Comparison of ENCODE assay signal across 8 cellular contexts in the genomic region with DNA sequence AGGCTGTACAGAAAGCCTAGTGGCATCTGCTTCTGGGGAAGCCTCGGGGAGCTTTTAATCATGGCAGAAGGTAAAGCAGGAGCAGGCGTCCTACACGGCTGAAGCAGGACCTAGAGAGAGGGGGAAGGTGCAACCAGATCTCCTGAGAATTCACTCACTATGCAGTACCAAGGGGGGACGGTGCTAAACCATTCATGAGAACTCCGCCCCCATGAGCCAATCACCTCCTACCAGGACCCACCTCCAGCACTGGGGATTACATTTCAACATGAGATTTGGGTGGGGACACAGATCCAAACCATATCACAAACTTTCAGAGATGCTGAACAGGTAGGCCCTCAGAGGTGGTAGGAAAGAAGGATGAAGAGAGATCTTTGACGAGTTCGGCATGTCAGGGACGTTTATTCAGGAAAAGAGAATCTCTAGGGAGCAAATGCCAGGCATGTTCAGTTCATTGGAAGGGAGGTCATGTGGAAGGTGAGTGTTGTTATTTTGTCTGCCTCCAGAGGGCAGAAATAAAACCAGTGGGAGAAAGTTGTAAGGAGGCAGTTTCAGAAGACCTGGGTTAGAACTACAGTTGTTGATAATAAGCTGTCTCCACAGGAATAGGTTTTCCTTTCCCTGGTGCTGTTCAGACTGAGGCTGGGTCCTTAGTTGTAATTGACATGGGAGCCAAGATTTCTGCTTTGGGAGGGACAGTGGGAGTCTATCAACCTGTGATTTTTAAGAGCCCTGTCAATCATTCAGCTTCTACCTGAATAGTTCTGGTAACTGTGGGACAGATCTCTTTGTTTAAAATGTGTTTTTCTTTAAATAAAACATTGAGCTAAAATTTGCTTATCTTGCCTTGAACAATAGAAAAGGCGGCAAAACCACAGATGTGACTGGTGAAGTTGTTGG. TPM values are rescaled to one million over a fixed set of nuclear protein-coding genes. Genes with fewer than 3 reads are reported as not detected.
DNase-seq lines count a peak whose midpoint lies in the region; ATAC-seq and TF ChIP-seq lines count a peak whose summit lies in the region.

No MANE protein-coding gene starts in this region.

- TF ChIP-seq RAD21 in Ishikawa (IDR thresholded peaks at IDR 0.05; ENCODE audit: low read depth) = peak; percentile 63
- TF ChIP-seq RAD21 in liver (IDR thresholded peaks at IDR 0.05) = peak; percentile 74 to 88

- peak; percentile 30 for DNase-seq in NCI-H510A treated with DMSO at 0.1 percent for 48 hours (lab: John Stamatoyannopoulos, UW)
- no peak for DNase-seq in NCI-H510A (lab: John Stamatoyannopoulos, UW)
- DNase-seq in astrocyte of the hippocampus (ENCODE audit: low read depth, low spot score) = peak; percentile 48
- no peak for DNase-seq in T-helper 9 cell
- DNase-seq in stimulated activated naive CD8-positive, alpha-beta T cell treated with anti-CD3 and anti-CD28 coated beads, Interleukin-15, amount 100 ng/mL, for 72 hours = no peak

- no peak overlapping the region for H3K27ac Mint-ChIP-seq in stimulated activated naive CD8-positive, alpha-beta T cell treated with anti-CD3 and anti-CD28 coated beads, Interleukin-15, amount 100 ng/mL, for 72 hours

- H3K27me3 Mint-ChIP-seq in stimulated activated naive CD8-positive, alpha-beta T cell treated with anti-CD3 and anti-CD28 coated beads, Interleukin-15, amount 100 ng/mL, for 72 hours = peaks cover 8% of the 10 kb centered on the region

- H3K9me3 Mint-ChIP-seq in stimulated activated naive CD8-positive, alpha-beta T cell treated with anti-CD3 and anti-CD28 coated beads, Interleukin-15, amount 100 ng/mL, for 72 hours = no peaks in the 10 kb centered on the region

- peaks cover 14% of the 10 kb centered on the region for H3K4me1 Mint-ChIP-seq in stimulated activated naive CD8-positive, alpha-beta T cell treated with anti-CD3 and anti-CD28 coated beads, Interleukin-15, amount 100 ng/mL, for 72 hours

- H3K4me1 ChIP-seq in liver (ENCODE audit: control insufficient read depth in 4 of 4, insufficient read depth in 4 of 4, low read length in 3 of 4) = peaks cover 0 to 2% (median under 1%) of the 10 kb centered on the region in 4 donors

- no peaks in the 10 kb centered on the region for H3K27me3 ChIP-seq in liver (ENCODE audit: control insufficient read depth in 4 of 4, insufficient read depth in 4 of 4, low read length in 3 of 4)

- TF ChIP-seq EP300 in Ishikawa (IDR thresholded peaks at IDR 0.05; ENCODE audit: borderline replicate concordance) = no peak

- no peak overlapping the region for H3K9ac ChIP-seq in liver (ENCODE audit: low read depth in 1 of 2, low read length in 2 of 2)

- H3K36me3 ChIP-seq in liver (ENCODE audit: control insufficient read depth in 4 of 4, insufficient read depth in 3 of 4, low read depth in 1 of 4, low read length in 3 of 4) = no peaks in the 10 kb centered on the region

- no peak overlapping the region for H3K27ac ChIP-seq in liver (ENCODE audit: low read depth in 1 of 2, low read length in 2 of 2)

- H3K4me3 ChIP-seq in liver (ENCODE audit: low read depth in 1 of 3, low read length in 3 of 3) = no peak overlapping the region

- no peak for ATAC-seq in HG03442 (IDR thresholded peaks at IDR 0.05; ENCODE audit: unreplicated experiment)
- no peak for ATAC-seq in stimulated activated naive CD8-positive, alpha-beta T cell treated with anti-CD3 and anti-CD28 coated beads, Interleukin-15, amount 100 ng/mL, for 72 hours

- H3K9me3 ChIP-seq in liver (ENCODE audit: control insufficient read depth in 4 of 4, low read length in 3 of 4) = no peaks in the 10 kb centered on the region

- WGBS in liver = 77% methylated on average over 9 of the region's 9 CpGs

- TF ChIP-seq CTCF in liver (IDR thresholded peaks at IDR 0.05; ENCODE audit: low read depth, low read length, missing input control) = peak; percentile 55

- no peak overlapping the region for H3K4me3 Mint-ChIP-seq in stimulated activated naive CD8-positive, alpha-beta T cell treated with anti-CD3 and anti-CD28 coated beads, Interleukin-15, amount 100 ng/mL, for 72 hours

TF ChIP-seq in Ishikawa, 13 proteins besides CTCF, POLR2A, EP300 and RAD21 (continues in another document):
- TF ChIP-seq, protein P1, sequence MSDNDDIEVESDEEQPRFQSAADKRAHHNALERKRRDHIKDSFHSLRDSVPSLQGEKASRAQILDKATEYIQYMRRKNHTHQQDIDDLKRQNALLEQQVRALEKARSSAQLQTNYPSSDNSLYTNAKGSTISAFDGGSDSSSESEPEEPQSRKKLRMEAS (IDR thresholded peaks at IDR 0.05) = no peak
- no peak for TF ChIP-seq ZBTB7A (IDR thresholded peaks at IDR 0.05; ENCODE audit: low read depth)
- TF ChIP-seq CREB1 (IDR thresholded peaks at IDR 0.05; ENCODE audit: low read depth) = no peak
- TF ChIP-seq, protein P2, sequence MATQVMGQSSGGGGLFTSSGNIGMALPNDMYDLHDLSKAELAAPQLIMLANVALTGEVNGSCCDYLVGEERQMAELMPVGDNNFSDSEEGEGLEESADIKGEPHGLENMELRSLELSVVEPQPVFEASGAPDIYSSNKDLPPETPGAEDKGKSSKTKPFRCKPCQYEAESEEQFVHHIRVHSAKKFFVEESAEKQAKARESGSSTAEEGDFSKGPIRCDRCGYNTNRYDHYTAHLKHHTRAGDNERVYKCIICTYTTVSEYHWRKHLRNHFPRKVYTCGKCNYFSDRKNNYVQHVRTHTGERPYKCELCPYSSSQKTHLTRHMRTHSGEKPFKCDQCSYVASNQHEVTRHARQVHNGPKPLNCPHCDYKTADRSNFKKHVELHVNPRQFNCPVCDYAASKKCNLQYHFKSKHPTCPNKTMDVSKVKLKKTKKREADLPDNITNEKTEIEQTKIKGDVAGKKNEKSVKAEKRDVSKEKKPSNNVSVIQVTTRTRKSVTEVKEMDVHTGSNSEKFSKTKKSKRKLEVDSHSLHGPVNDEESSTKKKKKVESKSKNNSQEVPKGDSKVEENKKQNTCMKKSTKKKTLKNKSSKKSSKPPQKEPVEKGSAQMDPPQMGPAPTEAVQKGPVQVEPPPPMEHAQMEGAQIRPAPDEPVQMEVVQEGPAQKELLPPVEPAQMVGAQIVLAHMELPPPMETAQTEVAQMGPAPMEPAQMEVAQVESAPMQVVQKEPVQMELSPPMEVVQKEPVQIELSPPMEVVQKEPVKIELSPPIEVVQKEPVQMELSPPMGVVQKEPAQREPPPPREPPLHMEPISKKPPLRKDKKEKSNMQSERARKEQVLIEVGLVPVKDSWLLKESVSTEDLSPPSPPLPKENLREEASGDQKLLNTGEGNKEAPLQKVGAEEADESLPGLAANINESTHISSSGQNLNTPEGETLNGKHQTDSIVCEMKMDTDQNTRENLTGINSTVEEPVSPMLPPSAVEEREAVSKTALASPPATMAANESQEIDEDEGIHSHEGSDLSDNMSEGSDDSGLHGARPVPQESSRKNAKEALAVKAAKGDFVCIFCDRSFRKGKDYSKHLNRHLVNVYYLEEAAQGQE (IDR thresholded peaks at IDR 0.05; ENCODE audit: low read depth) = no peak
- TF ChIP-seq TCF12 (IDR thresholded peaks at IDR 0.05; ENCODE audit: low read depth) = no peak
- no peak for TF ChIP-seq EGR1 (IDR thresholded peaks at IDR 0.05)
- no peak for TF ChIP-seq FOXM1 (IDR thresholded peaks at IDR 0.05; ENCODE audit: borderline replicate concordance, low read depth)
- no peak for TF ChIP-seq NFIC (IDR thresholded peaks at IDR 0.05)
- TF ChIP-seq YY1 (IDR thresholded peaks at IDR 0.05; ENCODE audit: low read depth) = no peak
- no peak for TF ChIP-seq TAF1 (IDR thresholded peaks at IDR 0.05; ENCODE audit: low read depth)
- TF ChIP-seq TEAD4 (IDR thresholded peaks at IDR 0.05) = no peak
- no peak for TF ChIP-seq CEBPB (IDR thresholded peaks at IDR 0.05)

TF ChIP-seq in liver, 16 proteins besides CTCF, POLR2A, EP300 and RAD21:
- TF ChIP-seq RXRA (IDR thresholded peaks at IDR 0.05) (peak; percentile 72 to 94), HNF4G (IDR thresholded peaks at IDR 0.05) (no peak), GABPA (IDR thresholded peaks at IDR 0.05 in 1 of 2, conservative IDR thresholded peaks at IDR 0.05 in 1 of 2) (no peak), JUND (IDR thresholded peaks at IDR 0.05) (no peak), TAF1 (conservative IDR thresholded peaks at IDR 0.05) (no peak), FOXA2 (IDR thresholded peaks at IDR 0.05) (no peak), HNF4A (conservative IDR thresholded peaks at IDR 0.05) (peak in 1 of 2 donors; percentile 35), EGR1 (IDR thresholded peaks at IDR 0.05; ENCODE audit: low read depth in 2 of 2) (no peak), NR2F2 (IDR thresholded peaks at IDR 0.05) (peak; percentile 29), SP1 (IDR thresholded peaks at IDR 0.05) (peak; percentile 35)
- TF ChIP-seq, protein P1 (IDR thresholded peaks at IDR 0.05) = no peak
- TF ChIP-seq, protein P3, sequence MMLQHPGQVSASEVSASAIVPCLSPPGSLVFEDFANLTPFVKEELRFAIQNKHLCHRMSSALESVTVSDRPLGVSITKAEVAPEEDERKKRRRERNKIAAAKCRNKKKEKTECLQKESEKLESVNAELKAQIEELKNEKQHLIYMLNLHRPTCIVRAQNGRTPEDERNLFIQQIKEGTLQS (IDR thresholded peaks at IDR 0.05) = no peak

RNA-seq across cellular contexts. Expression of a gene that starts 4.3 kb away (rescaled TPM):
- 10 to 100 TPM; 36.4 to 74.2 TPM for total RNA-seq in liver
- polyA plus RNA-seq in liver = 10 to 100 TPM; 23.3 to 29.4 TPM

Comparison
In these comparisons a context has a peak if more than half of its experiments do, and no peak if none do; other contexts are left out.
1. DNase-seq: peak in NCI-H510A treated with DMSO at 0.1 percent for 48 hours (single experiment) and astrocyte of the hippocampus (single experiment); none in NCI-H510A (single experiment), T-helper 9 cell (single experiment) and stimulated activated naive CD8-positive, alpha-beta T cell treated with anti-CD3 and anti-CD28 coated beads, Interleukin-15, amount 100 ng/mL, for 72 hours (0 of 2).